Comparison of ENCODE assay signal across 9 cellular contexts in genomic region chr3:172317481-172317880, GRCh38.
DNase-seq lines count a peak whose midpoint lies in the region; ATAC-seq, FAIRE-seq and TF ChIP-seq lines count a peak whose summit lies in the region.
"Had no signal": no experiment of that assay in that cellular context is flagged by ENCODE, and none has a peak within 500 bp of the region (broad histone marks: within the 10 kb centered on the region; RNA-seq: fewer than 3 reads in every experiment).

No MANE protein-coding gene starts in this region.

- CTCF ChIA-PET in endothelial cell of umbilical vein (lab: Charles Lee) = interaction anchor here (1.1 to 8.0 kb wide), 4 partner anchors 10 to 37 kb away, joined by 3 to 68 read pairs (median 4); no protein-coding TSS in a partner anchor

- peaks cover 10% of the 10 kb centered on the region for H3K79me2 ChIP-seq in endothelial cell of umbilical vein (ENCODE audit: control insufficient read depth, insufficient read depth, low read length)

- peaks cover 15 to 100% (median 95%) of the 10 kb centered on the region in 9 donors for H3K4me1 ChIP-seq in heart right ventricle
- peaks cover 32% of the 10 kb centered on the region for H3K4me1 ChIP-seq in endothelial cell of umbilical vein (ENCODE audit: control insufficient read depth, extremely low read depth, insufficient read depth, low read length)
- peaks cover 17 to 36% of the 10 kb centered on the region in 2 donors for H3K4me1 ChIP-seq in aorta (ENCODE audit: control insufficient read depth in 1 of 2, insufficient read depth in 2 of 2, low read length in 2 of 2)

- H3K36me3 ChIP-seq in heart right ventricle (peaks cover 0 to 73% (median 0%) of the 10 kb centered on the region in 9 donors), endothelial cell of umbilical vein (ENCODE audit: control insufficient read depth in 2 of 2, extremely low read depth in 1 of 2, insufficient read depth in 2 of 2, low read length in 2 of 2) (peaks cover 11 to 26% of the 10 kb centered on the region in 2 experiments), aorta (ENCODE audit: control insufficient read depth in 1 of 2, insufficient read depth in 2 of 2, low read length in 1 of 2) (no peaks in the 10 kb centered on the region)

- dilution Hi-C loops in endothelial cell of umbilical vein (cut with MboI; ENCODE audit: extremely low pct_ligation_motif_present, low sequenced_read_pairs) = no loop called here

- POLR2A ChIA-PET in endothelial cell of umbilical vein (lab: Charles Lee) = interaction anchor here (0.6 kb wide), 1 partner anchor 19 kb away, joined by 8 read pairs; no protein-coding TSS in a partner anchor
- POLR2A ChIA-PET in naive thymus-derived CD8-positive, alpha-beta T cell (lab: Charles Lee) = no interaction called here

- H3K9me3 Mint-ChIP-seq in osteocyte (ENCODE audit: unreplicated experiment) = no peaks in the 10 kb centered on the region
- no peaks in the 10 kb centered on the region for H3K9me3 Mint-ChIP-seq in naive thymus-derived CD8-positive, alpha-beta T cell
- H3K9me3 Mint-ChIP-seq: activated T-helper 2 cell treated with anti-CD3 and anti-CD28 coated beads, Interferon-gamma antibody, Interleukin-2, Interleukin-4, amounts not matched to agents 10 μg/mL and 5 μg/mL and 100 μg/mL, durations not matched to agents 14 hours and 24 hours and 36 hours had no signal

- H3K9me3 ChIP-seq in heart right ventricle (no peaks in the 10 kb centered on the region), endothelial cell of umbilical vein (replicated peaks; ENCODE audit: control insufficient read depth, insufficient read depth, low read length) (no peaks in the 10 kb centered on the region), aorta (ENCODE audit: control insufficient read depth, low read length) (no peaks in the 10 kb centered on the region)

- no peak overlapping the region for H3K4me3 ChIP-seq in heart right ventricle
- H3K4me3 ChIP-seq in endothelial cell of umbilical vein (replicated peaks in 1 of 3; ENCODE audit: insufficient read depth in 1 of 3, low read depth in 1 of 3, low read length in 3 of 3) = no peak overlapping the region
- no peak overlapping the region for H3K4me3 ChIP-seq in aorta (ENCODE audit: low read length in 2 of 2)

- no peaks in the 10 kb centered on the region for H3K9me1 ChIP-seq in endothelial cell of umbilical vein (replicated peaks; ENCODE audit: control insufficient read depth, extremely low read depth, insufficient read depth, low read length)

- H3K4me1 Mint-ChIP-seq in osteocyte (ENCODE audit: unreplicated experiment) = peaks cover 58% of the 10 kb centered on the region
- H3K4me1 Mint-ChIP-seq in naive thymus-derived CD8-positive, alpha-beta T cell = peaks cover 0 to 9% (median 0%) of the 10 kb centered on the region in 4 donors

- TSS peak; percentile 99 for BruUV-seq in endothelial cell of umbilical vein (replicated peaks; lab: Mats Ljungman, UMichigan)

- peaks cover 68% of the 10 kb centered on the region for H3K36me3 Mint-ChIP-seq in osteocyte (ENCODE audit: unreplicated experiment)
- H3K36me3 Mint-ChIP-seq in naive thymus-derived CD8-positive, alpha-beta T cell = peaks cover 0 to 45% (median 20%) of the 10 kb centered on the region in 3 donors

- DNase-seq in heart right ventricle = no peak
- DNase-seq in Right ventricle myocardium inferior (ENCODE audit: missing footprints) = no peak
- no peak for DNase-seq in endothelial cell of umbilical vein (ENCODE audit: low read depth, low spot score)
- DNase-seq in osteocyte (ENCODE audit: extremely low spot score, unreplicated experiment) = no peak
- DNase-seq in aorta = no peak
- no peak for DNase-seq in NCI-H446 (lab: John Stamatoyannopoulos, UW)
- no peak for DNase-seq in NCI-H2029 (lab: John Stamatoyannopoulos, UW)
- no peak for DNase-seq in naive thymus-derived CD8-positive, alpha-beta T cell

- ATAC-seq in heart right ventricle (no peak), Right ventricle myocardium inferior (no peak), aorta (ENCODE audit: low FRiP score) (no peak)
- ATAC-seq in naive thymus-derived CD8-positive, alpha-beta T cell = no peak

- no peak for FAIRE-seq in endothelial cell of umbilical vein (lab: Jason Lieb, UNC)

- intact Hi-C loops in heart right ventricle (cut with DNase I) = loop anchor here in 2 of 10 donors (5.0 to 10.0 kb wide), 3 partner anchors 275 to 483 kb away; partner anchors contain the start of gene FNDC3B (in 1 of the 2)
- intact Hi-C loops in Right ventricle myocardium inferior (cut with DNase I) = loop anchor here (5.0 to 10.0 kb wide), 3 partner anchors 115 to 483 kb away; no protein-coding TSS in a partner anchor
- intact Hi-C loops in endothelial cell of umbilical vein (cut with micrococcal nuclease) = loop anchor here (5.0 to 10.0 kb wide), 2 partner anchors 180 to 273 kb away; no protein-coding TSS in a partner anchor
- intact Hi-C loops in aorta (cut with DNase I) = loop anchor here (5.0 to 10.0 kb wide), 2 partner anchors 60 to 113 kb away; no protein-coding TSS in a partner anchor

- H3K4me2 ChIP-seq in endothelial cell of umbilical vein (ENCODE audit: insufficient read depth, low read length) = peak overlapping the region; percentile 61

- no peak overlapping the region for H3K4me3 Mint-ChIP-seq in osteocyte (ENCODE audit: unreplicated experiment)
- no peak overlapping the region for H3K4me3 Mint-ChIP-seq in naive thymus-derived CD8-positive, alpha-beta T cell

- H3K27ac ChIP-seq in heart right ventricle = peak overlapping the region; percentile 52 to 88 (median 80)
- H3K27ac ChIP-seq in endothelial cell of umbilical vein (ENCODE audit: insufficient read depth, low read depth, low read length) = peak overlapping the region; percentile 96
- H3K27ac ChIP-seq in aorta (ENCODE audit: low read depth in 1 of 2, low read length in 2 of 2) = peak overlapping the region; percentile 83 to 86

- H3K27me3 ChIP-seq in heart right ventricle (no peaks in the 10 kb centered on the region), endothelial cell of umbilical vein (ENCODE audit: control insufficient read depth in 2 of 2, insufficient read depth in 2 of 2, low read length in 2 of 2) (no peaks in the 10 kb centered on the region), aorta (ENCODE audit: control insufficient read depth in 1 of 2, insufficient read depth in 2 of 2, low read length in 1 of 2) (no peaks in the 10 kb centered on the region)

- WGBS in heart right ventricle, 2 donors = 65 to 66% methylated on average over 8 of the region's 8 CpGs
- WGBS in aorta, 2 donors = 60 to 63% methylated on average over 8 of the region's 8 CpGs

- H3K27me3 Mint-ChIP-seq in osteocyte (ENCODE audit: unreplicated experiment) = no peaks in the 10 kb centered on the region
- H3K27me3 Mint-ChIP-seq in naive thymus-derived CD8-positive, alpha-beta T cell = no peaks in the 10 kb centered on the region

- peak overlapping the region; percentile 82 for H3K27ac Mint-ChIP-seq in osteocyte (ENCODE audit: unreplicated experiment)
- no peak overlapping the region for H3K27ac Mint-ChIP-seq in naive thymus-derived CD8-positive, alpha-beta T cell

- TF ChIP-seq POLR2A in endothelial cell of umbilical vein (IDR thresholded peaks at IDR 0.05; ENCODE audit: low read depth, low read length) = no peak

- no peaks in the 10 kb centered on the region for H4K20me1 ChIP-seq in endothelial cell of umbilical vein (replicated peaks; ENCODE audit: control insufficient read depth, extremely low read depth, insufficient read depth, low read length)

- no peak overlapping the region for H2AFZ ChIP-seq in endothelial cell of umbilical vein (ENCODE audit: low read depth, low read length)

- TF ChIP-seq CTCF in heart right ventricle (IDR thresholded peaks at IDR 0.05) (no peak), endothelial cell of umbilical vein (IDR thresholded peaks at IDR 0.05; ENCODE audit: extremely low read depth in 1 of 2, insufficient read depth in 1 of 2, low read depth in 1 of 2, low read length in 2 of 2) (no peak), osteocyte (IDR thresholded peaks at IDR 0.05) (no peak)

- H3K9ac ChIP-seq in endothelial cell of umbilical vein (replicated peaks; ENCODE audit: extremely low read depth, insufficient read depth, low read length) = peak overlapping the region; percentile 71

TF ChIP-seq in endothelial cell of umbilical vein, 7 proteins besides CTCF, POLR2A, EP300 and RAD21:
- no peak for TF ChIP-seq POLR2AphosphoS5 (IDR thresholded peaks at IDR 0.05; ENCODE audit: insufficient read depth, low read depth, low read length)
- TF ChIP-seq JUN (IDR thresholded peaks at IDR 0.05; ENCODE audit: borderline replicate concordance, insufficient read depth, insufficient read length, low read depth) = no peak
- TF ChIP-seq FOS (IDR thresholded peaks at IDR 0.05; ENCODE audit: borderline replicate concordance, insufficient read depth, low read length) = no peak
- TF ChIP-seq MYC (IDR thresholded peaks at IDR 0.05; ENCODE audit: low read depth, low read length) = no peak
- TF ChIP-seq GATA2 (IDR thresholded peaks at IDR 0.05; ENCODE audit: insufficient read depth, insufficient read length, low read depth, low read length) = no peak
- TF ChIP-seq MAX (IDR thresholded peaks at IDR 0.05; ENCODE audit: insufficient read depth, insufficient read length) = no peak
- TF ChIP-seq EZH2 (IDR thresholded peaks at IDR 0.05; ENCODE audit: borderline replicate concordance, low read depth, low read length, severe bottlenecking) = no peak
TF ChIP-seq in endothelial cell of umbilical vein: peak in this region for 0.
